In genomic region chr12:3924761-3925160, GRCh38 we compare ENCODE assay signal across 28 cellular contexts.
"Had no signal": no experiment of that assay in that cellular context is flagged by ENCODE, and none has a peak within 500 bp of the region (broad histone marks: within the 10 kb centered on the region; RNA-seq: fewer than 3 reads in every experiment).

No MANE protein-coding gene starts in this region.

- H3K4me1 ChIP-seq: breast epithelium, colonic mucosa, esophagus squamous epithelium had no signal

- H3K27me3 ChIP-seq: adrenal gland, cardiac muscle cell had no signal

- ATAC-seq: activated CD4-positive, alpha-beta T cell treated with anti-CD3 and anti-CD28 coated beads for 36 hours; activated CD8-positive, alpha-beta memory T cell treated with anti-CD3 and anti-CD28 coated beads, Interleukin-2, amount 10 ng/mL, durations not matched to agents 7 days and 5 days; activated CD8-positive, alpha-beta T cell treated with anti-CD3 and anti-CD28 coated beads, Interleukin-2, amount 10 ng/mL, durations not matched to agents 7 days and 5 days; activated naive CD8-positive, alpha-beta T cell treated with anti-CD3 and anti-CD28 coated beads, Interleukin-2, amount 50 U/mL, for 24 hours; gastroesophageal sphincter had no signal

- H3K9me3 ChIP-seq: adrenal gland, breast epithelium, colonic mucosa, esophagus squamous epithelium, gastroesophageal sphincter had no signal

- H3K4me3 ChIP-seq: adrenal gland, breast epithelium, cardiac muscle cell, colonic mucosa, esophagus squamous epithelium, gastroesophageal sphincter had no signal

- H3K27ac ChIP-seq: adrenal gland, breast epithelium, cardiac muscle cell, colonic mucosa, epithelial cell of prostate, esophagus squamous epithelium, gastroesophageal sphincter had no signal

- H3K36me3 ChIP-seq: adrenal gland, breast epithelium, cardiac muscle cell, colonic mucosa, esophagus squamous epithelium, gastroesophageal sphincter had no signal

- DNase-seq: activated CD4-positive, alpha-beta memory T cell treated with anti-CD3 and anti-CD28 coated beads for 36 hours; activated CD4-positive, alpha-beta T cell treated with anti-CD3 and anti-CD28 coated beads for 36 hours; activated CD4-positive, alpha-beta T cell treated with anti-CD3 and anti-CD28 coated beads, Interleukin-2, amount 10 ng/mL, durations not matched to agents 24 days and 14 days; activated CD4-positive, CD25-positive, alpha-beta regulatory T cell; activated CD4-positive, CD25-positive, alpha-beta regulatory T cell treated with anti-CD3 and anti-CD28 coated beads, Interleukin-2, amount 50 U/mL, for 72 hours; activated CD8-positive, alpha-beta memory T cell treated with anti-CD3 and anti-CD28 coated beads, Interleukin-2, amount 10 ng/mL, durations not matched to agents 7 days and 5 days; activated CD8-positive, alpha-beta memory T cell treated with anti-CD3 and anti-CD28 coated beads, Interleukin-2, amount 50 U/mL, for 4 hours; activated CD8-positive, alpha-beta T cell treated with anti-CD3 and anti-CD28 coated beads, Interleukin-2, amount 10 ng/mL, durations not matched to agents 7 days and 5 days; activated effector memory CD4-positive, alpha-beta T cell treated with anti-CD3 and anti-CD28 coated beads, Interleukin-2, amount 50 U/mL, for 16 hours; activated naive CD4-positive, alpha-beta T cell treated with anti-CD3 and anti-CD28 coated beads for 36 hours; activated naive CD8-positive, alpha-beta T cell treated with anti-CD3 and anti-CD28 coated beads for 36 hours; activated naive CD8-positive, alpha-beta T cell treated with anti-CD3 and anti-CD28 coated beads, Interleukin-2, amount 50 U/mL, for 24 hours; activated T-cell treated with anti-CD3 and anti-CD28 coated beads, Interleukin-2, amount 50 U/mL, for 1 hour; activated T-cell treated with anti-CD3 and anti-CD28 coated beads, Interleukin-2, amount 50 U/mL, for 48 hours; adrenal gland; amygdala; aorta; central memory CD4-positive, alpha-beta T cell; cerebellar nuclear complex; colonic mucosa; effector CD8-positive, alpha-beta T cell; esophagus squamous epithelium; foreskin melanocyte; T-helper 2 cell had no signal
